In the genomic region with DNA sequence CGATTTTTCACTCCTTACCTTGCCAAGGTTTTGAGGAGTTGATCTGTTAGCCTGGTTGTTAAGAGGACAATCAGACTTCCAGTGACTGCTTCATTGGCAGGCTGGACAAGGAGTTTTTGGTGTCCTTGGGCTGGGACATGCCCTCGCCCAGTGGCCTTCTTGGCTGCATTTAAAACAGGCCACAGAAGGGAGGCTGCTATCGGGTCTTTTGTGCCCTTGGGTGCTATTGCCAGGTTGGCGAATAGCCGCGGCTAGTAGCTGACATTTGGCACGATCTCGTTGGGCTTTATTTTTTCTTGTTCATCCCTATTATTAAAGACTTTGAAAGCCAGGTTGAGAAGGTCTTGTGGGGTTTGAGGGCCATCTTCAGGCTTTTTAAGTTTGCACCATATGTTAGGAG, we compare ENCODE assay signal across 32 cellular contexts.
"Had no signal": no experiment of that assay in that cellular context is flagged by ENCODE, and none has a peak within 500 bp of the region (broad histone marks: within the 10 kb centered on the region; RNA-seq: fewer than 3 reads in every experiment).

No MANE protein-coding gene starts in this region.

- DNase-seq: activated CD4-positive, alpha-beta memory T cell treated with anti-CD3 and anti-CD28 coated beads, Interleukin-2, amount 10 ng/mL, durations not matched to agents 7 days and 5 days; activated CD4-positive, alpha-beta T cell treated with anti-CD3 and anti-CD28 coated beads for 1 hour; activated CD4-positive, alpha-beta T cell treated with anti-CD3 and anti-CD28 coated beads for 36 hours; activated CD4-positive, alpha-beta T cell treated with anti-CD3 and anti-CD28 coated beads for 48 hours; activated CD4-positive, alpha-beta T cell treated with anti-CD3 and anti-CD28 coated beads, Interleukin-2, amount 10 ng/mL, durations not matched to agents 7 days and 5 days; activated CD4-positive, alpha-beta T cell treated with anti-CD3 and anti-CD28 coated beads, Interleukin-2, amount 50 U/mL, for 48 hours; activated CD4-positive, CD25-positive, alpha-beta regulatory T cell; activated CD8-positive, alpha-beta memory T cell treated with anti-CD3 and anti-CD28 coated beads for 24 hours; activated CD8-positive, alpha-beta memory T cell treated with anti-CD3 and anti-CD28 coated beads, Interleukin-2, amount 10 ng/mL, durations not matched to agents 7 days and 5 days; activated CD8-positive, alpha-beta memory T cell treated with anti-CD3 and anti-CD28 coated beads, Interleukin-2, amount 50 U/mL, for 48 hours; activated CD8-positive, alpha-beta T cell treated with anti-CD3 and anti-CD28 coated beads, Interleukin-2, amount 10 ng/mL, durations not matched to agents 7 days and 5 days; activated effector memory CD4-positive, alpha-beta T cell treated with Interleukin-2 at 50 U/mL for 16 hours; activated gamma-delta T cell; activated naive CD4-positive, alpha-beta T cell treated with anti-CD3 and anti-CD28 coated beads, Interleukin-2, amount 10 ng/mL, durations not matched to agents 7 days and 5 days; activated naive CD4-positive, alpha-beta T cell treated with Interleukin-2 at 50 U/mL for 16 hours; activated naive CD8-positive, alpha-beta T cell treated with anti-CD3 and anti-CD28 coated beads, Interleukin-2, amount 10 ng/mL, durations not matched to agents 7 days and 5 days; activated naive CD8-positive, alpha-beta T cell treated with anti-CD3 and anti-CD28 coated beads, Interleukin-2, amount 50 U/mL, for 24 hours; activated T-cell treated with anti-CD3 and anti-CD28 coated beads, Interleukin-2, amount 50 U/mL, for 24 hours; activated T-cell treated with anti-CD3 and anti-CD28 coated beads, Interleukin-2, amount 50 U/mL, for 48 hours; amniotic stem cell; aorta; body of pancreas; brain microvascular endothelial cell; cerebellar nuclear complex; colonic mucosa; T-helper 2 cell; T-helper 9 cell; WERI-Rb-1 had no signal

- H3K4me3 ChIP-seq: body of pancreas, breast epithelium, cardiac muscle cell, colonic mucosa had no signal

- H3K36me3 ChIP-seq: brain microvascular endothelial cell, breast epithelium, cardiac muscle cell, colonic mucosa, WERI-Rb-1 had no signal

- ATAC-seq: activated CD4-positive, alpha-beta T cell treated with anti-CD3 and anti-CD28 coated beads for 36 hours; activated CD4-positive, CD25-positive, alpha-beta regulatory T cell treated with anti-CD3 and anti-CD28 coated beads, Interleukin-2, amount 50 U/mL, for 24 hours; activated CD8-positive, alpha-beta memory T cell treated with anti-CD3 and anti-CD28 coated beads, Interleukin-2, amount 10 ng/mL, durations not matched to agents 7 days and 5 days; activated CD8-positive, alpha-beta T cell treated with anti-CD3 and anti-CD28 coated beads, Interleukin-2, amount 10 ng/mL, durations not matched to agents 7 days and 5 days; activated naive CD8-positive, alpha-beta T cell treated with anti-CD3 and anti-CD28 coated beads, Interleukin-2, amount 50 U/mL, for 24 hours; body of pancreas; WTC11 had no signal

- H3K27me3 ChIP-seq: body of pancreas, brain microvascular endothelial cell, breast epithelium, cardiac muscle cell, colonic mucosa had no signal

- H3K27ac ChIP-seq: body of pancreas, brain microvascular endothelial cell, breast epithelium, cardiac muscle cell, colonic mucosa, WERI-Rb-1 had no signal

- H3K4me1 ChIP-seq: body of pancreas, breast epithelium, colonic mucosa had no signal

- H3K9me3 ChIP-seq: body of pancreas, breast epithelium, colonic mucosa had no signal
